Comparison of ENCODE assay signal across 1 cellular context in genomic region chr10:32980558-32981468, GRCh38.
A peak's percentile ranks its signal among the peaks of the same experiment; 100 is the strongest.
TF ChIP-seq lines count a peak whose summit lies in the region.

No MANE protein-coding gene starts in this region.

TF ChIP-seq in K562, 482 proteins besides CTCF, POLR2A, EP300 and RAD21 (continued from another document and continues in another):
- TF ChIP-seq THAP12 (CRISPR knock-in tag; IDR thresholded peaks at IDR 0.05) (peak; percentile 58; the same call in 1 of the 2 replicates), RUNX1 (IDR thresholded peaks at IDR 0.05; ENCODE audit: low read depth) (0 out of 2 replicates have a peak, but pooled peaks have one; percentile 25), ATF4 (CRISPR knock-in tag; IDR thresholded peaks at IDR 0.05) (no peak), NONO (IDR thresholded peaks at IDR 0.05; ENCODE audit: low read depth in 2 of 2, low read length in 1 of 2) (0 out of 4 replicates have a peak, but pooled peaks of 1 of the 2 experiments have one; percentile 16), ZBTB26 (CRISPR knock-in tag; IDR thresholded peaks at IDR 0.05) (peak; percentile 6; the same call in 1 of the 2 replicates), HMGXB4 (CRISPR knock-in tag; IDR thresholded peaks at IDR 0.05) (peak; percentile 48; the same call in 1 of the 2 replicates), CBX2 (IDR thresholded peaks at IDR 0.05; ENCODE audit: insufficient read depth, low read length, poor library complexity, severe bottlenecking) (no peak), ZC3H8 (IDR thresholded peaks at IDR 0.05) (no peak), ZNF584 (CRISPR knock-in tag; IDR thresholded peaks at IDR 0.05; ENCODE audit: low read depth) (0 out of 2 replicates have a peak, but pooled peaks have one; percentile 65), CREBBP (IDR thresholded peaks at IDR 0.05; ENCODE audit: low read depth, low read length) (no peak), HDAC6 (IDR thresholded peaks at IDR 0.05; ENCODE audit: low read depth, low read length) (no peak), ZNF778 (CRISPR knock-in tag; IDR thresholded peaks at IDR 0.05) (no peak), MAZ (CRISPR knock-in tag; conservative IDR thresholded peaks at IDR 0.05 in 1 of 2, IDR thresholded peaks at IDR 0.05 in 1 of 2) (peak; percentile 38 to 61; a peak in 2 of 4 replicates), ERF (CRISPR knock-in tag; IDR thresholded peaks at IDR 0.05) (no peak), HNRNPLL (IDR thresholded peaks at IDR 0.05; ENCODE audit: low read depth, low read length, poor library complexity, severe bottlenecking) (peak; percentile 83), ZC3H4 (CRISPR knock-in tag; IDR thresholded peaks at IDR 0.05; ENCODE audit: borderline replicate concordance) (no peak), SREBF1 (IDR thresholded peaks at IDR 0.05; ENCODE audit: borderline replicate concordance, low read depth, low read length) (no peak), STAT6 (CRISPR knock-in tag; IDR thresholded peaks at IDR 0.05) (no peak), RFX5 (IDR thresholded peaks at IDR 0.05; ENCODE audit: low read depth, low read length) (no peak), HOMEZ (CRISPR knock-in tag; IDR thresholded peaks at IDR 0.05) (no peak), TOE1 (IDR thresholded peaks at IDR 0.05; ENCODE audit: borderline replicate concordance) (peak; percentile 98), TOE1 (CRISPR knock-in tag; IDR thresholded peaks at IDR 0.05; ENCODE audit: borderline replicate concordance, low read depth) (0 out of 2 replicates have a peak, but pooled peaks have one; percentile 27), HES1 (IDR thresholded peaks at IDR 0.05; ENCODE audit: low read depth) (no peak), TFAM (CRISPR knock-in tag; conservative IDR thresholded peaks at IDR 0.05) (no peak), ZBTB2 (IDR thresholded peaks at IDR 0.05) (peak; percentile 67; the same call in 1 of the 2 replicates), POLR2AphosphoS2 (IDR thresholded peaks at IDR 0.05; ENCODE audit: low read length) (no peak), PHF20 (IDR thresholded peaks at IDR 0.05; ENCODE audit: partially characterized antibody) (peak; percentile 20), GABPA (tag; conservative IDR thresholded peaks at IDR 0.05; ENCODE audit: low read depth) (peak; percentile 87), SLC30A9 (CRISPR knock-in tag; IDR thresholded peaks at IDR 0.05) (no peak), PHTF2 (CRISPR knock-in tag; IDR thresholded peaks at IDR 0.05) (no peak), PRDM10 (IDR thresholded peaks at IDR 0.05; ENCODE audit: partially characterized antibody) (no peak), THRB (CRISPR knock-in tag; conservative IDR thresholded peaks at IDR 0.05) (0 out of 2 replicates have a peak, but pooled peaks have one; percentile 28), FUS (optimal IDR thresholded peaks at IDR 0.05; ENCODE audit: low read depth, low read length) (no peak), SREBF2 (CRISPR knock-in tag; IDR thresholded peaks at IDR 0.05) (no peak), ZNF24 (IDR thresholded peaks at IDR 0.05) (peak; percentile 7; the same call in 1 of the 2 replicates), SMARCC2 (IDR thresholded peaks at IDR 0.05; ENCODE audit: low read depth) (peak; percentile 18; the same call in 1 of the 2 replicates), RBM17 (IDR thresholded peaks at IDR 0.05; ENCODE audit: borderline replicate concordance, low read depth, low read length) (no peak), GTF2B (IDR thresholded peaks at IDR 0.05; ENCODE audit: extremely low read depth, insufficient read length) (no peak), HNRNPL (IDR thresholded peaks at IDR 0.05; ENCODE audit: low read depth, low read length) (no peak), BRF2 (IDR thresholded peaks at IDR 0.05; ENCODE audit: borderline replicate concordance, insufficient read depth, insufficient read length) (no peak)
